ENCODE assay signal across 14 cellular contexts in the genomic region with DNA sequence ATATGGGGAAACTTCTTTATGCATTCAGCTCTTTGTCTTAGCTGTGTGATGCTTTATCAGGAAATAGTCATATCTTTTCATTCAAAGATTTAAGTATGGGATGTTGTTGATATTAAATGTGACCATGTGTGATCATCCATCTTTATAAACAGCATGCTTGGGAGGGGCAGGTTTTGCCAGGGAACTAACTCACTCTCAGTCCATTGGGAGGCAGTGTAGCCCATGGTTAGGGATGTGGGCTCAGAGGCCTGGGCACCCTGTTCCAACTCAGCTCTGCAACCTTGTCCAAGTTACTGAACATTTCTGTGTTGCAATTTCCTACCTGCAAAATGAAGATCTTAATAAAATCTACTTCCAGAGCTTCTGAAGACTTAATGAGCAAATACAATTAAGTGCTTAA.
DNase-seq lines count a peak whose midpoint lies in the region; ATAC-seq, FAIRE-seq and TF ChIP-seq lines count a peak whose summit lies in the region.
"Had no signal": no experiment of that assay in that cellular context is flagged by ENCODE, and none has a peak within 500 bp of the region (broad histone marks: within the 10 kb centered on the region; RNA-seq: fewer than 3 reads in every experiment).

No MANE protein-coding gene starts in this region.

- H3K4me1 Mint-ChIP-seq in stimulated activated naive B cell treated with anti-CD40 and anti-IgM and Interleukin-4, amounts not matched to agents 10 μg/mL and 1 μg/mL and 100 μg/mL, for 72 hours: peaks cover 32 to 44% of the 10 kb centered on the region in 2 donors
- H3K4me1 Mint-ChIP-seq: B cell had no signal

- H3K9me3 ChIP-seq in right atrium auricular region: no peaks in the 10 kb centered on the region
- no peaks in the 10 kb centered on the region for H3K9me3 ChIP-seq in pancreas

- no peak overlapping the region for H3K27ac Mint-ChIP-seq in stimulated activated naive B cell treated with anti-CD40 and anti-IgM and Interleukin-4, amounts not matched to agents 10 μg/mL and 1 μg/mL and 100 μg/mL, for 72 hours
- H3K27ac Mint-ChIP-seq: B cell; effector memory CD8-positive, alpha-beta T cell; type B pancreatic cell had no signal

- H3K4me3 ChIP-seq in right atrium auricular region (no peak overlapping the region), NB4 (ENCODE audit: low read depth, low read length) (no peak overlapping the region), pancreas (no peak overlapping the region)

- H3K36me3 Mint-ChIP-seq in stimulated activated naive B cell treated with anti-CD40 and anti-IgM and Interleukin-4, amounts not matched to agents 10 μg/mL and 1 μg/mL and 100 μg/mL, for 72 hours: no peaks in the 10 kb centered on the region
- H3K36me3 Mint-ChIP-seq: type B pancreatic cell had no signal

- H3K27me3 ChIP-seq in right atrium auricular region (no peaks in the 10 kb centered on the region), pancreas (no peaks in the 10 kb centered on the region)

- H3K27ac ChIP-seq in right atrium auricular region: no peak overlapping the region
- no peak overlapping the region for H3K27ac ChIP-seq in pancreas

- H3K27me3 Mint-ChIP-seq in stimulated activated naive B cell treated with anti-CD40 and anti-IgM and Interleukin-4, amounts not matched to agents 10 μg/mL and 1 μg/mL and 100 μg/mL, for 72 hours: peaks cover under 1 to 3% of the 10 kb centered on the region in 2 donors

- DNase-seq in right atrium auricular region (ENCODE audit: low spot score): peak; percentile 18
- no peak for DNase-seq in left cardiac atrium
- DNase-seq in NB4 (ENCODE audit: low read depth): peak; percentile 72
- DNase-seq in dermis microvascular lymphatic vessel endothelial cell (ENCODE audit: low read depth in 2 of 2): peak; percentile 18 to 44
- no peak for DNase-seq in stimulated activated naive B cell treated with anti-CD40 and anti-IgM and Interleukin-4, amounts not matched to agents 10 μg/mL and 1 μg/mL and 100 μg/mL, for 72 hours
- no peak for DNase-seq in COLO668 (lab: John Stamatoyannopoulos, UW; ENCODE audit: unreplicated experiment)
- no peak for DNase-seq in pancreas
- DNase-seq: activated CD8-positive, alpha-beta memory T cell treated with anti-CD3 and anti-CD28 coated beads, Interleukin-2, amount 50 U/mL, for 48 hours; effector memory CD8-positive, alpha-beta T cell; NCI-H1092; T1000 had no signal

- TF ChIP-seq CTCF in right atrium auricular region (IDR thresholded peaks at IDR 0.05) (no peak), NB4 (IDR thresholded peaks at IDR 0.05; ENCODE audit: low read depth, low read length) (peak; percentile 33), pancreas (IDR thresholded peaks at IDR 0.05) (no peak)

- H3K36me3 ChIP-seq in right atrium auricular region: no peaks in the 10 kb centered on the region
- H3K36me3 ChIP-seq in pancreas: no peaks in the 10 kb centered on the region

- intact Hi-C loops in left cardiac atrium (cut with DNase I) (no loop called here), pancreas (cut with DNase I) (no loop called here)

- TF ChIP-seq POLR2A in NB4 (IDR thresholded peaks at IDR 0.05; ENCODE audit: extremely low read depth, insufficient read length): no peak

- H3K4me1 ChIP-seq in right atrium auricular region: peaks cover 0 to 22% of the 10 kb centered on the region in 2 donors
- peaks cover 0 to 3% (median 0%) of the 10 kb centered on the region in 3 donors for H3K4me1 ChIP-seq in pancreas

- no peak for FAIRE-seq in pancreas (lab: Jason Lieb, UNC)

- H3K4me3 Mint-ChIP-seq in stimulated activated naive B cell treated with anti-CD40 and anti-IgM and Interleukin-4, amounts not matched to agents 10 μg/mL and 1 μg/mL and 100 μg/mL, for 72 hours: no peak overlapping the region
- H3K4me3 Mint-ChIP-seq: B cell; effector memory CD8-positive, alpha-beta T cell; type B pancreatic cell had no signal

- ATAC-seq in left cardiac atrium: no peak
- ATAC-seq in stimulated activated naive B cell treated with anti-CD40 and anti-IgM and Interleukin-4, amounts not matched to agents 10 μg/mL and 1 μg/mL and 100 μg/mL, for 72 hours (replicated peaks): peak; percentile 65 to 66
- ATAC-seq in GM18502 (IDR thresholded peaks at IDR 0.05; ENCODE audit: poor library complexity, unreplicated experiment): no peak
- ATAC-seq in pancreas: no peak
- ATAC-seq: effector memory CD8-positive, alpha-beta T cell had no signal

- H3K9me3 Mint-ChIP-seq in stimulated activated naive B cell treated with anti-CD40 and anti-IgM and Interleukin-4, amounts not matched to agents 10 μg/mL and 1 μg/mL and 100 μg/mL, for 72 hours: no peaks in the 10 kb centered on the region
- H3K9me3 Mint-ChIP-seq: effector memory CD8-positive, alpha-beta T cell; type B pancreatic cell had no signal

Comparison
In these comparisons a context has a peak if more than half of its experiments do, and no peak if none do; other contexts are left out.
1. DNase-seq: peak in right atrium auricular region (single experiment), NB4 (single experiment) and dermis microvascular lymphatic vessel endothelial cell (2 of 2); none in left cardiac atrium (single experiment), stimulated activated naive B cell treated with anti-CD40 and anti-IgM and Interleukin-4, amounts not matched to agents 10 μg/mL and 1 μg/mL and 100 μg/mL, for 72 hours (single experiment), COLO668 (single experiment) and pancreas (0 of 6).
2. ATAC-seq: peak in stimulated activated naive B cell treated with anti-CD40 and anti-IgM and Interleukin-4, amounts not matched to agents 10 μg/mL and 1 μg/mL and 100 μg/mL, for 72 hours (2 of 2); none in left cardiac atrium (0 of 2), GM18502 (single experiment) and pancreas (0 of 4).